Comparison of ENCODE assay signal across 1 cellular context in the genomic region with DNA sequence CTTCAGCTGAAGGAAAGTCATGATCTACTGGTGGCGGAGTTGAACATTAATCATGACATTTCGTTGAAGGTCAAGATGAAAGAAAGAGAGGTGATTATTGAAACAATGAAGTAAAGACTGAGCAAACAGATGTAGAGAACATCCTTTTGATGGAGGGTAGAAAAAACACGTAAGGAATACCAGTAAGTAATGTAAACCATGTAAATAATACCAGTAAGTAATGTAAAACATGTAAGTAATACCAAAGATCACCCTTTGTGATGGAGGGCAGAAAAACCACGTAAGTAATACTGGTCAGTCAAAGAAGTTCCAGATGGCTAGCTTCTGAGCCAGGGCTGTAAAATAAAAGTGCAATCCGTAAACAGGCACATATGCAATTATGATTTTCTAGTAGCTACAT.
TF ChIP-seq lines count a peak whose summit lies in the region.

No MANE protein-coding gene starts in this region.

TF ChIP-seq in HepG2, 621 proteins besides CTCF, POLR2A, EP300 and RAD21 (continued from another document and continues in another):
- no peak for TF ChIP-seq MLLT10 (CRISPR knock-in tag; IDR thresholded peaks at IDR 0.05)
- TF ChIP-seq MIER2 (CRISPR knock-in tag; IDR thresholded peaks at IDR 0.05): no peak
- TF ChIP-seq, protein P1, sequence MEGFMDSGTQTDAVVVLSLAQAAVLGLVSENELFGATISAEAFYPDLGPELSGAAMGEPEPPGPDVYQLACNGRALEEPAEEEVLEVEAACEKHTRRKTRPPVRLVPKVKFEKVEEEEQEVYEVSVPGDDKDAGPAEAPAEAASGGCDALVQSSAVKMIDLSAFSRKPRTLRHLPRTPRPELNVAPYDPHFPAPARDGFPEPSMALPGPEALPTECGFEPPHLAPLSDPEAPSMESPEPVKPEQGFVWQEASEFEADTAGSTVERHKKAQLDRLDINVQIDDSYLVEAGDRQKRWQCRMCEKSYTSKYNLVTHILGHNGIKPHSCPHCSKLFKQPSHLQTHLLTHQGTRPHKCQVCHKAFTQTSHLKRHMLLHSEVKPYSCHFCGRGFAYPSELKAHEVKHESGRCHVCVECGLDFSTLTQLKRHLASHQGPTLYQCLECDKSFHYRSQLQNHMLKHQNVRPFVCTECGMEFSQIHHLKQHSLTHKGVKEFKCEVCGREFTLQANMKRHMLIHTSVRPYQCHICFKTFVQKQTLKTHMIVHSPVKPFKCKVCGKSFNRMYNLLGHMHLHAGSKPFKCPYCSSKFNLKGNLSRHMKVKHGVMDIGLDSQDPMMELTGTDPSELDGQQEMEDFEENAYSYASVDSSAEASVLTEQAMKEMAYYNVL (CRISPR knock-in tag; IDR thresholded peaks at IDR 0.05; ENCODE audit: borderline replicate concordance): no peak
- no peak for TF ChIP-seq ATAD3A (CRISPR knock-in tag; IDR thresholded peaks at IDR 0.05)
- no peak for TF ChIP-seq ZNF552 (CRISPR knock-in tag; IDR thresholded peaks at IDR 0.05; ENCODE audit: borderline replicate concordance)
- no peak for TF ChIP-seq AHR (CRISPR knock-in tag; IDR thresholded peaks at IDR 0.05)
- no peak for TF ChIP-seq NPAS2 (CRISPR knock-in tag; IDR thresholded peaks at IDR 0.05; ENCODE audit: borderline replicate concordance)
- TF ChIP-seq, protein P2, sequence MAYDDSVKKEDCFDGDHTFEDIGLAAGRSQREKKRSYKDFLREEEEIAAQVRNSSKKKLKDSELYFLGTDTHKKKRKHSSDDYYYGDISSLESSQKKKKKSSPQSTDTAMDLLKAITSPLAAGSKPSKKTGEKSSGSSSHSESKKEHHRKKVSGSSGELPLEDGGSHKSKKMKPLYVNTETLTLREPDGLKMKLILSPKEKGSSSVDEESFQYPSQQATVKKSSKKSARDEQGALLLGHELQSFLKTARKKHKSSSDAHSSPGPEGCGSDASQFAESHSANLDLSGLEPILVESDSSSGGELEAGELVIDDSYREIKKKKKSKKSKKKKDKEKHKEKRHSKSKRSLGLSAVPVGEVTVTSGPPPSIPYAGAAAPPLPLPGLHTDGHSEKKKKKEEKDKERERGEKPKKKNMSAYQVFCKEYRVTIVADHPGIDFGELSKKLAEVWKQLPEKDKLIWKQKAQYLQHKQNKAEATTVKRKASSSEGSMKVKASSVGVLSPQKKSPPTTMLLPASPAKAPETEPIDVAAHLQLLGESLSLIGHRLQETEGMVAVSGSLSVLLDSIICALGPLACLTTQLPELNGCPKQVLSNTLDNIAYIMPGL (CRISPR knock-in tag; IDR thresholded peaks at IDR 0.05; ENCODE audit: borderline replicate concordance in 1 of 2, low read depth in 1 of 2): peak in 1 of 2 experiments; percentile 28; a peak in 1 of 4 replicates
- TF ChIP-seq ZNF724P (CRISPR knock-in tag; IDR thresholded peaks at IDR 0.05; ENCODE audit: borderline replicate concordance): no peak
- TF ChIP-seq DPF2 (CRISPR knock-in tag; IDR thresholded peaks at IDR 0.05; ENCODE audit: borderline replicate concordance, low read depth): no peak
- TF ChIP-seq, protein P3, sequence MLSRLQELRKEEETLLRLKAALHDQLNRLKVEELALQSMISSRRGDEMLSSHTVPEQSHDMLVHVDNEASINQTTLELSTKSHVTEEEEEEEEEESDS (CRISPR knock-in tag; IDR thresholded peaks at IDR 0.05; ENCODE audit: borderline replicate concordance): no peak
- TF ChIP-seq GATA4 (IDR thresholded peaks at IDR 0.05; ENCODE audit: borderline replicate concordance, low read depth): peak; percentile 29; the same call in 1 of the 2 replicates
- TF ChIP-seq SNAI1 (CRISPR knock-in tag; IDR thresholded peaks at IDR 0.05; ENCODE audit: borderline replicate concordance): no peak
- no peak for TF ChIP-seq BORCS8-MEF2B (CRISPR knock-in tag; IDR thresholded peaks at IDR 0.05)
- TF ChIP-seq JDP2 (CRISPR knock-in tag; IDR thresholded peaks at IDR 0.05; ENCODE audit: borderline replicate concordance): no peak
- peak; percentile 89 for TF ChIP-seq TCF7L2 (IDR thresholded peaks at IDR 0.05; ENCODE audit: low read depth, low read length)
- TF ChIP-seq FOXK2 (IDR thresholded peaks at IDR 0.05): no peak
- TF ChIP-seq ZFY (CRISPR knock-in tag; IDR thresholded peaks at IDR 0.05): no peak
- no peak for TF ChIP-seq FOXP1 (IDR thresholded peaks at IDR 0.05)
- TF ChIP-seq FOXP1 (CRISPR knock-in tag; IDR thresholded peaks at IDR 0.05): peak; percentile 90
- no peak for TF ChIP-seq CENPT (CRISPR knock-in tag; IDR thresholded peaks at IDR 0.05; ENCODE audit: low read depth)
- TF ChIP-seq, protein P4, sequence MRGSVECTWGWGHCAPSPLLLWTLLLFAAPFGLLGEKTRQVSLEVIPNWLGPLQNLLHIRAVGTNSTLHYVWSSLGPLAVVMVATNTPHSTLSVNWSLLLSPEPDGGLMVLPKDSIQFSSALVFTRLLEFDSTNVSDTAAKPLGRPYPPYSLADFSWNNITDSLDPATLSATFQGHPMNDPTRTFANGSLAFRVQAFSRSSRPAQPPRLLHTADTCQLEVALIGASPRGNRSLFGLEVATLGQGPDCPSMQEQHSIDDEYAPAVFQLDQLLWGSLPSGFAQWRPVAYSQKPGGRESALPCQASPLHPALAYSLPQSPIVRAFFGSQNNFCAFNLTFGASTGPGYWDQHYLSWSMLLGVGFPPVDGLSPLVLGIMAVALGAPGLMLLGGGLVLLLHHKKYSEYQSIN (CRISPR knock-in tag; IDR thresholded peaks at IDR 0.05; ENCODE audit: borderline replicate concordance): no peak
- TF ChIP-seq ZNF598 (CRISPR knock-in tag; IDR thresholded peaks at IDR 0.05; ENCODE audit: borderline replicate concordance): no peak
- no peak for TF ChIP-seq ZNF496 (CRISPR knock-in tag; IDR thresholded peaks at IDR 0.05; ENCODE audit: insufficient replicate concordance)
- no peak for TF ChIP-seq ZNF350 (CRISPR knock-in tag; IDR thresholded peaks at IDR 0.05; ENCODE audit: borderline replicate concordance, low read depth)
- no peak for TF ChIP-seq SP1 (IDR thresholded peaks at IDR 0.05)
- no peak for TF ChIP-seq SP1 (CRISPR knock-in tag; IDR thresholded peaks at IDR 0.05)
- no peak for TF ChIP-seq ZC3H13 (CRISPR knock-in tag; IDR thresholded peaks at IDR 0.05)
- TF ChIP-seq ZNF546 (CRISPR knock-in tag; conservative IDR thresholded peaks at IDR 0.05): no peak
- TF ChIP-seq, protein P5, sequence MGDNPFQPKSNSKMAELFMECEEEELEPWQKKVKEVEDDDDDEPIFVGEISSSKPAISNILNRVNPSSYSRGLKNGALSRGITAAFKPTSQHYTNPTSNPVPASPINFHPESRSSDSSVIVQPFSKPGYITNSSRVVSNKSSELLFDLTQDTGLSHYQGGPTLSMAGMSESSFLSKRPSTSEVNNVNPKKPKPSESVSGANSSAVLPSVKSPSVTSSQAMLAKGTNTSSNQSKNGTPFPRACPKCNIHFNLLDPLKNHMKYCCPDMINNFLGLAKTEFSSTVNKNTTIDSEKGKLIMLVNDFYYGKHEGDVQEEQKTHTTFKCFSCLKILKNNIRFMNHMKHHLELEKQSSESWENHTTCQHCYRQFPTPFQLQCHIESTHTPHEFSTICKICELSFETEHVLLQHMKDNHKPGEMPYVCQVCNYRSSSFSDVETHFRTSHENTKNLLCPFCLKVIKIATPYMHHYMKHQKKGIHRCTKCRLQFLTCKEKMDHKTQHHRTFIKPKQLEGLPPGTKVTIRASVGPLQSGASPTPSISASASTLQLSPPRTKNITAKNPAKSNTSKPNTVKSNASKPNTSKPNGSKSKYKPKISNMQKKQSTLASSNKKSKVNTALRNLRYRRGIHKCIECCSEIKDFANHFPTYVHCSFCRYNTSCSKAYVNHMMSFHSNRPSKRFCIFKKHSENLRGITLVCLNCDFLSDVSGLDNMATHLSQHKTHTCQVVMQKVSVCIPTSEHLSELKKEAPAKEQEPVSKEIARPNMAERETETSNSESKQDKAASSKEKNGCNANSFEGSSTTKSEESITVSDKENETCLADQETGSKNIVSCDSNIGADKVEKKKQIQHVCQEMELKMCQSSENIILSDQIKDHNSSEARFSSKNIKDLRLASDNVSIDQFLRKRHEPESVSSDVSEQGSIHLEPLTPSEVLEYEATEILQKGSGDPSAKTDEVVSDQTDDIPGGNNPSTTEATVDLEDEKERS (CRISPR knock-in tag; IDR thresholded peaks at IDR 0.05): no peak
- no peak for TF ChIP-seq MEF2D (CRISPR knock-in tag; IDR thresholded peaks at IDR 0.05)
- no peak for TF ChIP-seq TAF15 (IDR thresholded peaks at IDR 0.05; ENCODE audit: low read depth, low read length, poor library complexity, severe bottlenecking)
- no peak for TF ChIP-seq RBFOX2 (IDR thresholded peaks at IDR 0.05; ENCODE audit: low read depth, low read length)
- no peak for TF ChIP-seq ZNF234 (CRISPR knock-in tag; conservative IDR thresholded peaks at IDR 0.05)
- TF ChIP-seq RXRA (CRISPR knock-in tag; IDR thresholded peaks at IDR 0.05): no peak
- peak; percentile 61; the same call in 1 of the 2 replicates for TF ChIP-seq SOX13 (IDR thresholded peaks at IDR 0.05)
- peak in 1 of 2 experiments; percentile 100; a peak in 2 of 4 replicates for TF ChIP-seq SOX13 (CRISPR knock-in tag; conservative IDR thresholded peaks at IDR 0.05 in 1 of 2, IDR thresholded peaks at IDR 0.05 in 1 of 2)
- TF ChIP-seq, protein P6, sequence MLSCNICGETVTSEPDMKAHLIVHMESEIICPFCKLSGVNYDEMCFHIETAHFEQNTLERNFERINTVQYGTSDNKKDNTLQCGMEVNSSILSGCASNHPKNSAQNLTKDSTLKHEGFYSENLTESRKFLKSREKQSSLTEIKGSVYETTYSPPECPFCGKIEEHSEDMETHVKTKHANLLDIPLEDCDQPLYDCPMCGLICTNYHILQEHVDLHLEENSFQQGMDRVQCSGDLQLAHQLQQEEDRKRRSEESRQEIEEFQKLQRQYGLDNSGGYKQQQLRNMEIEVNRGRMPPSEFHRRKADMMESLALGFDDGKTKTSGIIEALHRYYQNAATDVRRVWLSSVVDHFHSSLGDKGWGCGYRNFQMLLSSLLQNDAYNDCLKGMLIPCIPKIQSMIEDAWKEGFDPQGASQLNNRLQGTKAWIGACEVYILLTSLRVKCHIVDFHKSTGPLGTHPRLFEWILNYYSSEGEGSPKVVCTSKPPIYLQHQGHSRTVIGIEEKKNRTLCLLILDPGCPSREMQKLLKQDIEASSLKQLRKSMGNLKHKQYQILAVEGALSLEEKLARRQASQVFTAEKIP (CRISPR knock-in tag; IDR thresholded peaks at IDR 0.05; ENCODE audit: borderline replicate concordance): no peak
- TF ChIP-seq GATAD1 (CRISPR knock-in tag; IDR thresholded peaks at IDR 0.05): no peak
- TF ChIP-seq, protein P7, sequence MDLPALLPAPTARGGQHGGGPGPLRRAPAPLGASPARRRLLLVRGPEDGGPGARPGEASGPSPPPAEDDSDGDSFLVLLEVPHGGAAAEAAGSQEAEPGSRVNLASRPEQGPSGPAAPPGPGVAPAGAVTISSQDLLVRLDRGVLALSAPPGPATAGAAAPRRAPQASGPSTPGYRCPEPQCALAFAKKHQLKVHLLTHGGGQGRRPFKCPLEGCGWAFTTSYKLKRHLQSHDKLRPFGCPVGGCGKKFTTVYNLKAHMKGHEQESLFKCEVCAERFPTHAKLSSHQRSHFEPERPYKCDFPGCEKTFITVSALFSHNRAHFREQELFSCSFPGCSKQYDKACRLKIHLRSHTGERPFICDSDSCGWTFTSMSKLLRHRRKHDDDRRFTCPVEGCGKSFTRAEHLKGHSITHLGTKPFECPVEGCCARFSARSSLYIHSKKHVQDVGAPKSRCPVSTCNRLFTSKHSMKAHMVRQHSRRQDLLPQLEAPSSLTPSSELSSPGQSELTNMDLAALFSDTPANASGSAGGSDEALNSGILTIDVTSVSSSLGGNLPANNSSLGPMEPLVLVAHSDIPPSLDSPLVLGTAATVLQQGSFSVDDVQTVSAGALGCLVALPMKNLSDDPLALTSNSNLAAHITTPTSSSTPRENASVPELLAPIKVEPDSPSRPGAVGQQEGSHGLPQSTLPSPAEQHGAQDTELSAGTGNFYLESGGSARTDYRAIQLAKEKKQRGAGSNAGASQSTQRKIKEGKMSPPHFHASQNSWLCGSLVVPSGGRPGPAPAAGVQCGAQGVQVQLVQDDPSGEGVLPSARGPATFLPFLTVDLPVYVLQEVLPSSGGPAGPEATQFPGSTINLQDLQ (CRISPR knock-in tag; IDR thresholded peaks at IDR 0.05): no peak
- TF ChIP-seq, protein P8, sequence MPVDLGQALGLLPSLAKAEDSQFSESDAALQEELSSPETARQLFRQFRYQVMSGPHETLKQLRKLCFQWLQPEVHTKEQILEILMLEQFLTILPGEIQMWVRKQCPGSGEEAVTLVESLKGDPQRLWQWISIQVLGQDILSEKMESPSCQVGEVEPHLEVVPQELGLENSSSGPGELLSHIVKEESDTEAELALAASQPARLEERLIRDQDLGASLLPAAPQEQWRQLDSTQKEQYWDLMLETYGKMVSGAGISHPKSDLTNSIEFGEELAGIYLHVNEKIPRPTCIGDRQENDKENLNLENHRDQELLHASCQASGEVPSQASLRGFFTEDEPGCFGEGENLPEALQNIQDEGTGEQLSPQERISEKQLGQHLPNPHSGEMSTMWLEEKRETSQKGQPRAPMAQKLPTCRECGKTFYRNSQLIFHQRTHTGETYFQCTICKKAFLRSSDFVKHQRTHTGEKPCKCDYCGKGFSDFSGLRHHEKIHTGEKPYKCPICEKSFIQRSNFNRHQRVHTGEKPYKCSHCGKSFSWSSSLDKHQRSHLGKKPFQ (CRISPR knock-in tag; IDR thresholded peaks at IDR 0.05; ENCODE audit: insufficient replicate concordance): no peak
- TF ChIP-seq ZC3H4 (CRISPR knock-in tag; IDR thresholded peaks at IDR 0.05; ENCODE audit: borderline replicate concordance): no peak
- no peak for TF ChIP-seq ZNF296 (CRISPR knock-in tag; conservative IDR thresholded peaks at IDR 0.05)
- no peak for TF ChIP-seq ZNF343 (CRISPR knock-in tag; IDR thresholded peaks at IDR 0.05)
- no peak for TF ChIP-seq CEBPB (IDR thresholded peaks at IDR 0.05; ENCODE audit: borderline replicate concordance, low read depth, low read length)
- TF ChIP-seq, protein P9, sequence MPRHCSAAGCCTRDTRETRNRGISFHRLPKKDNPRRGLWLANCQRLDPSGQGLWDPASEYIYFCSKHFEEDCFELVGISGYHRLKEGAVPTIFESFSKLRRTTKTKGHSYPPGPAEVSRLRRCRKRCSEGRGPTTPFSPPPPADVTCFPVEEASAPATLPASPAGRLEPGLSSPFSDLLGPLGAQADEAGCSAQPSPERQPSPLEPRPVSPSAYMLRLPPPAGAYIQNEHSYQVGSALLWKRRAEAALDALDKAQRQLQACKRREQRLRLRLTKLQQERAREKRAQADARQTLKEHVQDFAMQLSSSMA (CRISPR knock-in tag; IDR thresholded peaks at IDR 0.05): no peak
- TF ChIP-seq ZFP36 (IDR thresholded peaks at IDR 0.05; ENCODE audit: borderline replicate concordance, low read depth, low read length, partially characterized antibody): no peak
- no peak for TF ChIP-seq ZNF10 (CRISPR knock-in tag; IDR thresholded peaks at IDR 0.05; ENCODE audit: borderline replicate concordance, low read depth)
- no peak for TF ChIP-seq IKZF4 (CRISPR knock-in tag; IDR thresholded peaks at IDR 0.05; ENCODE audit: borderline replicate concordance, low read depth, not compliant biosample characterization)
- no peak for TF ChIP-seq MEIS2 (CRISPR knock-in tag; IDR thresholded peaks at IDR 0.05)
- TF ChIP-seq MBNL3 (CRISPR knock-in tag; conservative IDR thresholded peaks at IDR 0.05): no peak
- TF ChIP-seq NCOR1 (IDR thresholded peaks at IDR 0.05; ENCODE audit: borderline replicate concordance, low read length): peak; percentile 63; the same call in 1 of the 2 replicates
- TF ChIP-seq ZNF335 (CRISPR knock-in tag; IDR thresholded peaks at IDR 0.05): no peak
- TF ChIP-seq SRF (IDR thresholded peaks at IDR 0.05; ENCODE audit: low read depth, low read length): no peak
- TF ChIP-seq NFIC (IDR thresholded peaks at IDR 0.05; ENCODE audit: low read length): peak; percentile 93
- no peak for TF ChIP-seq ZNF292 (CRISPR knock-in tag; IDR thresholded peaks at IDR 0.05; ENCODE audit: borderline replicate concordance, low read depth)
- no peak for TF ChIP-seq SALL1 (CRISPR knock-in tag; IDR thresholded peaks at IDR 0.05)
- no peak for TF ChIP-seq ZNF205 (CRISPR knock-in tag; IDR thresholded peaks at IDR 0.05)
- no peak for TF ChIP-seq ZNF772 (CRISPR knock-in tag; IDR thresholded peaks at IDR 0.05)
